ENCODE assay signal across 8 cellular contexts in genomic region chr19:7680606-7681335, GRCh38. TPM values are rescaled to one million over a fixed set of nuclear protein-coding genes. Genes with fewer than 3 reads are reported as not detected.
DNase-seq lines count a peak whose midpoint lies in the region; ATAC-seq and TF ChIP-seq lines count a peak whose summit lies in the region.

Gene TRAPPC5 (plus strand): TSS chr19:7680833. CDS start chr19:7682254, 1,421 bp downstream.

- DNase-seq in GM13977 (ENCODE audit: low spot score), result peak; percentile 94
- peak; percentile 49 to 88 for DNase-seq in NCI-H524 (lab: John Stamatoyannopoulos, UW)
- DNase-seq in activated CD4-positive, alpha-beta T cell treated with anti-CD3 and anti-CD28 coated beads, Interleukin-2, amount 50 U/mL, for 24 hours (ENCODE audit: low read depth in 1 of 2, low spot score in 1 of 2), result peak; percentile 75 to 76
- peak; percentile 72 for DNase-seq in dedifferentiated amniotic fluid mesenchymal stem cell (ENCODE audit: extremely low spot score)
- DNase-seq in left lobe of liver (ENCODE audit: low spot score), result peak; percentile 89
- peak; percentile 84 for DNase-seq in stimulated activated CD4-positive, alpha-beta T cell treated with anti-CD3 and anti-CD28 coated beads, Interleukin-1b, Interleukin-23, amount 100 ng/mL, for 48 hours

- peak; percentile 62 for ATAC-seq in HG03175 (IDR thresholded peaks at IDR 0.05; ENCODE audit: unreplicated experiment)
- ATAC-seq in left lobe of liver, result peak; percentile 94
- no peak for ATAC-seq in HG02981 (IDR thresholded peaks at IDR 0.05; ENCODE audit: unreplicated experiment)

- peak; percentile 99 for TF ChIP-seq CTCF in GM13977 (IDR thresholded peaks at IDR 0.05; ENCODE audit: extremely low read depth, insufficient read depth, missing control alignments)

- in situ Hi-C loops in GM13977 (cut with MboI; ENCODE audit: low pct_unique_long_range_greater_than_20kb, low sequenced_read_pairs, unreplicated experiment), result no loop called here

RNA-seq across cellular contexts. Expression of gene TRAPPC5, which starts in this region (rescaled TPM):
- 53.7 TPM for total RNA-seq in left lobe of liver
